ENCODE assay signal across 1 cellular context in the genomic region with DNA sequence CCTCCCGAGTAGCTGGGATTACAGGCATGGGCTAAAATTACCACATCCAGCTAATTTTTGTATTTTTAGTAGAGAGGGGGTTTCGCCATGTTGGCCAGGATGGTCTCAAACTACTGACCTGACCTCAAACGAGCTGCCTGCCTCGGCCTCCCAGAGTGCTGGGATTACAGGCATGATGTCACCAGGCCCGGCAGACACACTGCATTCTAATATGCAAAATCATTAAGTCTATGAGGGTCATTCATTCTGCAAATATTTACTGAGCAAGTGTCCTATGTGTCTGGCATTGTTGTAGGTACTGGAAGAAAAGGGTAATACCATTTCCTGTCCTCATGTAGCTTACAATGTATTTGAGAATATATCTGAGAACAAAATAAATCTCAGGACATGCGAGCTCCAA.
TF ChIP-seq lines count a peak whose summit lies in the region.

No MANE protein-coding gene starts in this region.

TF ChIP-seq in IMR-90, 13 proteins besides CTCF, POLR2A, EP300 and RAD21:
- TF ChIP-seq RFX5 (IDR thresholded peaks at IDR 0.05; ENCODE audit: low read depth, low read length) (no peak), SMC3 (IDR thresholded peaks at IDR 0.05; ENCODE audit: low read depth, low read length) (no peak), FOS (IDR thresholded peaks at IDR 0.05; ENCODE audit: low read depth, low read length) (no peak), CEBPB (IDR thresholded peaks at IDR 0.05; ENCODE audit: low read depth, low read length) (no peak), BHLHE40 (IDR thresholded peaks at IDR 0.05; ENCODE audit: low read depth, low read length) (no peak), RCOR1 (IDR thresholded peaks at IDR 0.05; ENCODE audit: insufficient replicate concordance, low read length) (no peak), MAFK (IDR thresholded peaks at IDR 0.05; ENCODE audit: low read depth, low read length) (no peak), NFE2L2 (IDR thresholded peaks at IDR 0.05; ENCODE audit: low read depth, low read length) (no peak), MAZ (IDR thresholded peaks at IDR 0.05; ENCODE audit: borderline replicate concordance, low read depth, low read length) (no peak), CHD1 (IDR thresholded peaks at IDR 0.05; ENCODE audit: low read depth, low read length) (no peak), MXI1 (IDR thresholded peaks at IDR 0.05; ENCODE audit: borderline replicate concordance, low read depth, low read length) (no peak)
- TF ChIP-seq, protein P1, sequence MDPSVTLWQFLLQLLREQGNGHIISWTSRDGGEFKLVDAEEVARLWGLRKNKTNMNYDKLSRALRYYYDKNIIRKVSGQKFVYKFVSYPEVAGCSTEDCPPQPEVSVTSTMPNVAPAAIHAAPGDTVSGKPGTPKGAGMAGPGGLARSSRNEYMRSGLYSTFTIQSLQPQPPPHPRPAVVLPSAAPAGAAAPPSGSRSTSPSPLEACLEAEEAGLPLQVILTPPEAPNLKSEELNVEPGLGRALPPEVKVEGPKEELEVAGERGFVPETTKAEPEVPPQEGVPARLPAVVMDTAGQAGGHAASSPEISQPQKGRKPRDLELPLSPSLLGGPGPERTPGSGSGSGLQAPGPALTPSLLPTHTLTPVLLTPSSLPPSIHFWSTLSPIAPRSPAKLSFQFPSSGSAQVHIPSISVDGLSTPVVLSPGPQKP (IDR thresholded peaks at IDR 0.05; ENCODE audit: borderline replicate concordance, low read depth, low read length): no peak
- TF ChIP-seq, protein P2, sequence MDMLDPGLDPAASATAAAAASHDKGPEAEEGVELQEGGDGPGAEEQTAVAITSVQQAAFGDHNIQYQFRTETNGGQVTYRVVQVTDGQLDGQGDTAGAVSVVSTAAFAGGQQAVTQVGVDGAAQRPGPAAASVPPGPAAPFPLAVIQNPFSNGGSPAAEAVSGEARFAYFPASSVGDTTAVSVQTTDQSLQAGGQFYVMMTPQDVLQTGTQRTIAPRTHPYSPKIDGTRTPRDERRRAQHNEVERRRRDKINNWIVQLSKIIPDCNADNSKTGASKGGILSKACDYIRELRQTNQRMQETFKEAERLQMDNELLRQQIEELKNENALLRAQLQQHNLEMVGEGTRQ (IDR thresholded peaks at IDR 0.05; ENCODE audit: low read depth, low read length): no peak
